Comparison of ENCODE assay signal across 1 cellular context in genomic region chr12:67661311-67662011, GRCh38.
TF ChIP-seq lines count a peak whose summit lies in the region.

No MANE protein-coding gene starts in this region.

TF ChIP-seq in K562, 482 proteins besides CTCF, POLR2A, EP300 and RAD21:
- TF ChIP-seq ARID3A (IDR thresholded peaks at IDR 0.05; ENCODE audit: borderline replicate concordance, low read depth, low read length) = 0 out of 2 replicates have a peak, but pooled peaks have one; percentile 25
- 0 out of 2 replicates have a peak, but pooled peaks have one; percentile 21 for TF ChIP-seq GATA2 (CRISPR knock-in tag; IDR thresholded peaks at IDR 0.05)
- no peak for TF ChIP-seq GTF2F1 (IDR thresholded peaks at IDR 0.05; ENCODE audit: low read depth, low read length)
- peak; percentile 44; the same call in 1 of the 2 replicates for TF ChIP-seq ZNF239 (CRISPR knock-in tag; IDR thresholded peaks at IDR 0.05)
- TF ChIP-seq ATF3 (IDR thresholded peaks at IDR 0.05) = peak; percentile 82
- TF ChIP-seq ATF3 (CRISPR knock-in tag; conservative IDR thresholded peaks at IDR 0.05) = no peak
- peak; percentile 18; the same call in 1 of the 2 replicates for TF ChIP-seq NFE2 (IDR thresholded peaks at IDR 0.05; ENCODE audit: low read depth)
- peak; percentile 22; the same call in 1 of the 2 replicates for TF ChIP-seq CEBPB (tag; IDR thresholded peaks at IDR 0.05)
- peak; percentile 87 for TF ChIP-seq FOSL1 (tag; conservative IDR thresholded peaks at IDR 0.05)
- peak; percentile 60; the same call in 1 of the 2 replicates for TF ChIP-seq DPF2 (IDR thresholded peaks at IDR 0.05)
- TF ChIP-seq JUN (IDR thresholded peaks at IDR 0.05; ENCODE audit: borderline replicate concordance, low read depth, low read length) = peak; percentile 71
- TF ChIP-seq JUN (CRISPR knock-in tag; IDR thresholded peaks at IDR 0.05; ENCODE audit: borderline replicate concordance) = no peak
- no peak for TF ChIP-seq PHB (CRISPR knock-in tag; IDR thresholded peaks at IDR 0.05)
- peak; percentile 62; the same call in 1 of the 2 replicates for TF ChIP-seq SMARCE1 (IDR thresholded peaks at IDR 0.05)
- peak; percentile 49; the same call in 1 of the 2 replicates for TF ChIP-seq SOX6 (IDR thresholded peaks at IDR 0.05)
- TF ChIP-seq MEF2D (tag; conservative IDR thresholded peaks at IDR 0.05; ENCODE audit: low read depth) = no peak
- no peak for TF ChIP-seq NR3C1 (CRISPR knock-in tag; IDR thresholded peaks at IDR 0.05)
- peak; percentile 93 for TF ChIP-seq JUND (IDR thresholded peaks at IDR 0.05; ENCODE audit: borderline replicate concordance, low read depth, low read length)
- TF ChIP-seq JUND (tag; IDR thresholded peaks at IDR 0.05; ENCODE audit: borderline replicate concordance, low read depth, low read length) = peak; percentile 93
- TF ChIP-seq ZNF224 (CRISPR knock-in tag; IDR thresholded peaks at IDR 0.05) = no peak
- TF ChIP-seq ELF2 (CRISPR knock-in tag; IDR thresholded peaks at IDR 0.05) = no peak
- TF ChIP-seq E2F8 (IDR thresholded peaks at IDR 0.05; ENCODE audit: low read depth, partially characterized antibody) = no peak
- peak; percentile 43; the same call in 1 of the 2 replicates for TF ChIP-seq SMARCA4 (IDR thresholded peaks at IDR 0.05)
- no peak for TF ChIP-seq ZKSCAN3 (CRISPR knock-in tag; IDR thresholded peaks at IDR 0.05)
- TF ChIP-seq PHB2 (IDR thresholded peaks at IDR 0.05; ENCODE audit: low read depth) = no peak
